8 cellular contexts compared by ENCODE assay signal in the genomic region with DNA sequence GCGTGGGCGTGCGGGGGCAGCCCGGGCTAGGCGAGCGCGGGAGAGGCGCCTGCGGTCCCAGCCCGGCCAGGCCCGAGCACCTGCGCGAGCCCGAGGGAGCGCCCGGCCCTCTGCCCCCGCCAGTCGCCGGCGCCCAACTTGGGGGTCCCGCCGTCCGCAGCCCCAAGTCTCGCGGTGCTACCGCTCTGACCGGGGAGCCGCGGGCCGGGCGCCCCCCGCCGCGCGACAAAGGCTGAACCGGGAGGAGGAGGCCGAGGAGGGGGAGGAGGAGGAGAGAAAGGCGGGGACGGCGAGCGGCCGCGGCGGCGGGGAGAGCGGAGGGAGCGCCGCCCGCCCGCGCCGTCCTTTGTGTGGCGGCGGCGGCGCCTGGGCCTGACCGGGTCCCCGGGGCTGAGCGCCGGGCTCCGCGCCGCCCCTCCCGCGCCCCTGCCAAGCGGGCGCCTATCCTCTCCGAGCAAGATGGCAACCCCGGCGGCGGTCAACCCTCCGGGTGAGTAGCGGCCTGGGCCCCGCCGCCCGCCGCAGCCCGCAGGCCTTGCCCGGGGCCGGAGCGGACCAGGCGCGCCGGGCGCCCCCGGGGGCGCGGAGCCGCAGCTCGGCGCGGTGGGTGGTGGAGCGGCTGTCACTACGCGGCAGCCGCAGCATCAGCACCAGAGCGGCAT. TPM values are rescaled to one million over a fixed set of nuclear protein-coding genes. Genes with fewer than 3 reads are reported as not detected.
DNase-seq lines count a peak whose midpoint lies in the region; ATAC-seq and TF ChIP-seq lines count a peak whose summit lies in the region.

Gene ARNT2 (plus strand): TSS at position 326 of the 662 bp plus-strand sequence. CDS start 134 bp downstream, at position 460.

- peak; percentile 47 for DNase-seq in GM10266 (ENCODE audit: extremely low spot score)
- DNase-seq in NCI-H526 treated with DMSO at 0.1 percent for 48 hours (lab: John Stamatoyannopoulos, UW): peak; percentile 37
- peak in 8 of 10 donors; percentile 37 to 81 (median 60) for DNase-seq in dorsolateral prefrontal cortex
- DNase-seq in ureter (ENCODE audit: low spot score): peak; percentile 47
- DNase-seq in stimulated activated CD4-positive, alpha-beta T cell treated with anti-CD3 and anti-CD28 coated beads, Interleukin-4, amount 100 ng/mL, for 1 hour: no peak
- DNase-seq in NCI-H1694 (lab: John Stamatoyannopoulos, UW): no peak

- TF ChIP-seq CTCF in GM10266 (IDR thresholded peaks at IDR 0.05; ENCODE audit: control insufficient read depth, insufficient read depth, low read depth, missing control alignments) (no peak), dorsolateral prefrontal cortex (IDR thresholded peaks at IDR 0.05 in 54 of 56, conservative IDR thresholded peaks at IDR 0.05 in 2 of 56; ENCODE audit: low read depth in 1 of 56, partially characterized antibody in 56 of 56) (peak in 2 of 56 donors; percentile 4 to 34)

- H3K36me3 ChIP-seq in mesodermal cell (ENCODE audit: control insufficient read depth, insufficient read depth, low read length): no peaks in the 10 kb centered on the region

- H3K4me1 ChIP-seq in mesodermal cell (ENCODE audit: control insufficient read depth, insufficient read depth, low read length, poor library complexity, severe bottlenecking): peaks cover 17% of the 10 kb centered on the region

- no peak for ATAC-seq in GM18861 (IDR thresholded peaks at IDR 0.05; ENCODE audit: unreplicated experiment)

- WGBS in mesodermal cell (ENCODE audit: insufficient coverage in 2 of 2), 2 experiments: 1% methylated on average over 48 to 88 of the region's 97 CpGs

- no peaks in the 10 kb centered on the region for H3K9me3 ChIP-seq in mesodermal cell (ENCODE audit: control insufficient read depth, low read length)

- H3K4me3 ChIP-seq in dorsolateral prefrontal cortex (peak within 1 kb of the TSS; percentile 29 to 87 (median 74)), mesodermal cell (ENCODE audit: extremely low read depth, insufficient read depth, low read length, poor library complexity, severe bottlenecking) (peak within 1 kb of the TSS; percentile 47)

- H3K27ac ChIP-seq in dorsolateral prefrontal cortex (peak within 1 kb of the TSS; percentile 77 to 98 (median 94)), mesodermal cell (ENCODE audit: low read depth, low read length, severe bottlenecking) (peak within 1 kb of the TSS; percentile 49)

- intact Hi-C loops in dorsolateral prefrontal cortex (cut with DNase I): loop anchor here in 1 of 2 donors (10.0 kb wide), 1 partner anchor 349 kb away; the partner anchor contains the start of gene ZFAND6

- no peaks in the 10 kb centered on the region for H3K27me3 ChIP-seq in dorsolateral prefrontal cortex

RNA-seq across cellular contexts. Expression of gene ARNT2, which starts in this region (rescaled TPM):
- total RNA-seq in dorsolateral prefrontal cortex (100 to 1,000 TPM; 153 to 379 (median 242) TPM), ureter (7.2 TPM)
- 6.2 TPM for polyA plus RNA-seq in mesodermal cell (2013, experiment 1 of 2)
- 5.2 TPM for polyA plus RNA-seq in mesodermal cell (2013, experiment 2 of 2)

Comparison
In these comparisons a context has a peak if more than half of its experiments do, and no peak if none do; other contexts are left out.
1. RNA of gene ARNT2 (total RNA-seq): 153 to 379 TPM in dorsolateral prefrontal cortex; 7.2 TPM in ureter (single experiment); every median in the first group is over 10 times any median in the second.
2. DNase-seq: peak in GM10266 (single experiment), NCI-H526 treated with DMSO at 0.1 percent for 48 hours (single experiment), dorsolateral prefrontal cortex (8 of 10) and ureter (single experiment); none in stimulated activated CD4-positive, alpha-beta T cell treated with anti-CD3 and anti-CD28 coated beads, Interleukin-4, amount 100 ng/mL, for 1 hour (single experiment) and NCI-H1694 (single experiment).